8 cellular contexts compared by ENCODE assay signal in genomic region chr18:56383349-56383748, GRCh38.
"Had no signal": no experiment of that assay in that cellular context is flagged by ENCODE, and none has a peak within 500 bp of the region (broad histone marks: within the 10 kb centered on the region; RNA-seq: fewer than 3 reads in every experiment).

No MANE protein-coding gene starts in this region.

- ATAC-seq: GM12878 had no signal

- FAIRE-seq: G401.6, GM12878, GM12891, GM12892, GM18507, GM19239 had no signal

- DNase-seq: GDM1, GF-D8 had no signal

- H3K4me3 ChIP-seq: GM12878 had no signal
